19 cellular contexts compared by ENCODE assay signal in the genomic region with DNA sequence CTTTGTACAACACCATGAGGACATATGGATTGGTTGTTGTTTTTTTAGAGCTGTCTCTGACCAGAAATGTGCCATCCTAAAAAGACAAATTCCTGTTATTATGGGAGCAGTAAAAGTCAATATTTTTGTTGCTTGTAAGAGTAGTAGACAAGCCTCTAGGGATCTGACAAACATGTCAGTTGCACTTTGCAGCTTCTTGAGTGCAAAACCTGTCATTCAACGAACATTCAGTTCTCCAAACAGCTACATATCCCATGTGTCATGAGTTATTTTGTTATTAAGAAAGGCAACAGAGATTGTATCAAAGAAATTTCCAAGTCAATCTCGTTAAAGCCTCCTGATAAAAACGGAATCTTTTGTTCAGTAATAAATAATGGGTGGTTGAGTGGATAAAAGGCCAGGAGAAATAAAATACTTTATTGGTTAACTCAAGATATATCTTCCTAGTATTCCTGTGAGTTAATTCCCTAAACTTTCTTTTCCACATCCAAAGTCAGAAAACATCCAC. TPM values are rescaled to one million over a fixed set of nuclear protein-coding genes. Genes with fewer than 3 reads are reported as not detected.
A peak's percentile ranks its signal among the peaks of the same experiment; 100 is the strongest.
DNase-seq lines count a peak whose midpoint lies in the region; ATAC-seq and TF ChIP-seq lines count a peak whose summit lies in the region.
"Had no signal": no experiment of that assay in that cellular context is flagged by ENCODE, and none has a peak within 500 bp of the region (broad histone marks: within the 10 kb centered on the region; RNA-seq: fewer than 3 reads in every experiment).

No MANE protein-coding gene starts in this region.

- no peak overlapping the region for H3K27ac ChIP-seq in HEK293 (ENCODE audit: extremely low read depth, low read depth, low read length)
- H3K27ac ChIP-seq in uterus: peak overlapping the region; percentile 8 to 29
- H3K27ac ChIP-seq in dorsolateral prefrontal cortex: no peak overlapping the region
- no peak overlapping the region for H3K27ac ChIP-seq in upper lobe of right lung

- no peak for ATAC-seq in activated naive CD8-positive, alpha-beta T cell treated with anti-CD3 and anti-CD28 coated beads, Interleukin-2, amount 50 U/mL, for 24 hours
- no peak for ATAC-seq in GM18873 (IDR thresholded peaks at IDR 0.05; ENCODE audit: low FRiP score, unreplicated experiment)
- ATAC-seq in upper lobe of right lung: no peak
- ATAC-seq: HepG2, Right ventricle myocardium inferior had no signal

- no peaks in the 10 kb centered on the region for H3K9me3 Mint-ChIP-seq in activated naive CD8-positive, alpha-beta T cell (ENCODE audit: low read depth)
- peaks cover 5% of the 10 kb centered on the region for H3K9me3 Mint-ChIP-seq in activated naive CD8-positive, alpha-beta T cell treated with anti-CD3 and anti-CD28 coated beads, Interleukin-2, amount 50 U/mL, for 24 hours

- intact Hi-C loops in uterus (cut with DNase I; ENCODE audit: low total_unique reads): no loop called here
- intact Hi-C loops in dorsolateral prefrontal cortex (cut with DNase I): no loop called here
- intact Hi-C loops in upper lobe of right lung (cut with DNase I): no loop called here

- peak overlapping the region; percentile 84 for H3K27ac Mint-ChIP-seq in activated naive CD8-positive, alpha-beta T cell
- no peak overlapping the region for H3K27ac Mint-ChIP-seq in activated naive CD8-positive, alpha-beta T cell treated with anti-CD3 and anti-CD28 coated beads, Interleukin-2, amount 50 U/mL, for 24 hours
- H3K27ac Mint-ChIP-seq: CD4-positive, CD25-positive, alpha-beta regulatory T cell had no signal

- peaks cover 23% of the 10 kb centered on the region for H3K4me1 ChIP-seq in HEK293 (ENCODE audit: control insufficient read depth, insufficient read depth, low read length)
- H3K4me1 ChIP-seq in uterus: no peaks in the 10 kb centered on the region
- H3K4me1 ChIP-seq in upper lobe of right lung: no peaks in the 10 kb centered on the region

- H3K36me3 ChIP-seq in HEK293 (ENCODE audit: control insufficient read depth in 2 of 2, insufficient read depth in 1 of 2, low read length in 2 of 2) (no peaks in the 10 kb centered on the region), uterus (no peaks in the 10 kb centered on the region), upper lobe of right lung (peaks cover 70% of the 10 kb centered on the region)
- H3K36me3 ChIP-seq: MG63 had no signal

- TF ChIP-seq CTCF in HEK293 (tag by site-specific recombination; IDR thresholded peaks at IDR 0.05) (no peak), fibroblast of mammary gland (conservative IDR thresholded peaks at IDR 0.05; ENCODE audit: control insufficient read depth, insufficient read depth, low read depth, low read length) (no peak), uterus (IDR thresholded peaks at IDR 0.05) (no peak), dorsolateral prefrontal cortex (IDR thresholded peaks at IDR 0.05 in 54 of 56, conservative IDR thresholded peaks at IDR 0.05 in 2 of 56; ENCODE audit: low read depth in 1 of 56, partially characterized antibody in 56 of 56) (no peak), upper lobe of right lung (IDR thresholded peaks at IDR 0.05) (no peak)

- CTCF ChIA-PET in HEK293 (lab: Yijun Ruan, JAX): interaction anchor here (0.9 kb wide), 1 partner anchor 18 kb away, joined by 4 read pairs; no protein-coding TSS in a partner anchor

- no peaks in the 10 kb centered on the region for H3K9me3 ChIP-seq in HEK293 (ENCODE audit: control insufficient read depth, insufficient read depth, low read depth, low read length)
- H3K9me3 ChIP-seq in uterus: no peaks in the 10 kb centered on the region
- H3K9me3 ChIP-seq in upper lobe of right lung: no peaks in the 10 kb centered on the region
- H3K9me3 ChIP-seq: MG63 had no signal

- no peak for TF ChIP-seq POLR2A in uterus (IDR thresholded peaks at IDR 0.05)

- H3K4me3 Mint-ChIP-seq in activated naive CD8-positive, alpha-beta T cell: no peak overlapping the region
- no peak overlapping the region for H3K4me3 Mint-ChIP-seq in activated naive CD8-positive, alpha-beta T cell treated with anti-CD3 and anti-CD28 coated beads, Interleukin-2, amount 50 U/mL, for 24 hours
- H3K4me3 Mint-ChIP-seq: CD4-positive, CD25-positive, alpha-beta regulatory T cell had no signal

- peaks cover 64% of the 10 kb centered on the region for H3K4me1 Mint-ChIP-seq in activated naive CD8-positive, alpha-beta T cell (ENCODE audit: low read depth)
- H3K4me1 Mint-ChIP-seq in activated naive CD8-positive, alpha-beta T cell treated with anti-CD3 and anti-CD28 coated beads, Interleukin-2, amount 50 U/mL, for 24 hours: peaks cover 68% of the 10 kb centered on the region

- peaks cover 39% of the 10 kb centered on the region for H3K36me3 Mint-ChIP-seq in activated naive CD8-positive, alpha-beta T cell
- peaks cover 93% of the 10 kb centered on the region for H3K36me3 Mint-ChIP-seq in activated naive CD8-positive, alpha-beta T cell treated with anti-CD3 and anti-CD28 coated beads, Interleukin-2, amount 50 U/mL, for 24 hours (ENCODE audit: low read depth)

- POLR2A ChIA-PET in HEK293 (lab: Yijun Ruan, JAX): no interaction called here

- no peaks in the 10 kb centered on the region for H3K27me3 Mint-ChIP-seq in activated naive CD8-positive, alpha-beta T cell
- H3K27me3 Mint-ChIP-seq in activated naive CD8-positive, alpha-beta T cell treated with anti-CD3 and anti-CD28 coated beads, Interleukin-2, amount 50 U/mL, for 24 hours: no peaks in the 10 kb centered on the region
- H3K27me3 Mint-ChIP-seq: CD4-positive, CD25-positive, alpha-beta regulatory T cell had no signal

- H3K4me3 ChIP-seq in HEK293 (ENCODE audit: low read depth, low read length) (no peak overlapping the region), fibroblast of mammary gland (ENCODE audit: control insufficient read depth, low read depth, low read length) (no peak overlapping the region), uterus (no peak overlapping the region), dorsolateral prefrontal cortex (no peak overlapping the region), upper lobe of right lung (no peak overlapping the region)
- H3K4me3 ChIP-seq: MG63 had no signal

- DNase-seq in activated naive CD8-positive, alpha-beta T cell treated with anti-CD3 and anti-CD28 coated beads, Interleukin-2, amount 50 U/mL, for 24 hours: no peak
- peak; percentile 28 for DNase-seq in fibroblast of mammary gland (ENCODE audit: low read depth)
- no peak for DNase-seq in uterus
- DNase-seq in dorsolateral prefrontal cortex: no peak
- DNase-seq in upper lobe of right lung: no peak
- DNase-seq: AML-193; CD4-positive, CD25-positive, alpha-beta regulatory T cell; DND-41; GDM1; GOT3; MG63; NCI-H1105; NCI-H187; NCI-H446 had no signal

- H3K27me3 ChIP-seq in uterus: no peaks in the 10 kb centered on the region
- H3K27me3 ChIP-seq in dorsolateral prefrontal cortex: peaks cover 0 to 8% (median 0%) of the 10 kb centered on the region in 45 donors
- no peaks in the 10 kb centered on the region for H3K27me3 ChIP-seq in upper lobe of right lung

TF ChIP-seq in HEK293, 187 proteins besides CTCF, POLR2A, EP300 and RAD21:
- TF ChIP-seq ZNF366 (tag by site-specific recombination; conservative IDR thresholded peaks at IDR 0.05) (no peak), ZNF514 (tag by site-specific recombination; IDR thresholded peaks at IDR 0.05) (no peak), ZNF341 (tag by site-specific recombination; IDR thresholded peaks at IDR 0.05; ENCODE audit: low read depth) (no peak), ZNF548 (tag by site-specific recombination; IDR thresholded peaks at IDR 0.05) (no peak), ZNF549 (tag by site-specific recombination; IDR thresholded peaks at IDR 0.05) (no peak)
- TF ChIP-seq, protein P1, sequence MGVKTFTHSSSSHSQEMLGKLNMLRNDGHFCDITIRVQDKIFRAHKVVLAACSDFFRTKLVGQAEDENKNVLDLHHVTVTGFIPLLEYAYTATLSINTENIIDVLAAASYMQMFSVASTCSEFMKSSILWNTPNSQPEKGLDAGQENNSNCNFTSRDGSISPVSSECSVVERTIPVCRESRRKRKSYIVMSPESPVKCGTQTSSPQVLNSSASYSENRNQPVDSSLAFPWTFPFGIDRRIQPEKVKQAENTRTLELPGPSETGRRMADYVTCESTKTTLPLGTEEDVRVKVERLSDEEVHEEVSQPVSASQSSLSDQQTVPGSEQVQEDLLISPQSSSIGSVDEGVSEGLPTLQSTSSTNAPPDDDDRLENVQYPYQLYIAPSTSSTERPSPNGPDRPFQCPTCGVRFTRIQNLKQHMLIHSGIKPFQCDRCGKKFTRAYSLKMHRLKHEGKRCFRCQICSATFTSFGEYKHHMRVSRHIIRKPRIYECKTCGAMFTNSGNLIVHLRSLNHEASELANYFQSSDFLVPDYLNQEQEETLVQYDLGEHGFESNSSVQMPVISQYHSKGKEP (tag by site-specific recombination; IDR thresholded peaks at IDR 0.05): 0 out of 2 replicates have a peak, but pooled peaks have one; percentile 18
TF ChIP-seq in HEK293: peak in this region for 1.

RNA-seq across cellular contexts. Expression of gene C5orf58, which starts 18.1 kb away (rescaled TPM):
- not detected for total RNA-seq in uterus
- 1 to 10 TPM in 4 of 120 experiments, under 1 TPM in 5, not detected in 111; 0.60 to 1.4 (median 0.90) TPM for total RNA-seq in dorsolateral prefrontal cortex
- not detected for total RNA-seq in upper lobe of right lung
- total RNA-seq: CD4-positive, CD25-positive, alpha-beta regulatory T cell; HepG2; Right ventricle myocardium inferior had no signal

RNA-seq across cellular contexts. Expression of gene LCP2, which starts 46.7 kb away (rescaled TPM):
- total RNA-seq in uterus: 10 to 100 TPM in 3 of 4 donors, 1 to 10 TPM in 1; 1.3 to 19.1 (median 11.2) TPM
- 10 to 100 TPM in 113 of 120 experiments, 1 to 10 TPM in 7; 7.5 to 44.4 (median 17.5) TPM for total RNA-seq in dorsolateral prefrontal cortex
- total RNA-seq in upper lobe of right lung: 83.1 TPM
- total RNA-seq: HepG2 had no signal

Comparison
In these comparisons a context has a peak if more than half of its experiments do, and no peak if none do; other contexts are left out.
1. H3K27ac ChIP-seq: peak in uterus (2 of 2); none in HEK293 (single experiment), dorsolateral prefrontal cortex (0 of 59) and upper lobe of right lung (single experiment).